8 cellular contexts compared by ENCODE assay signal in genomic region chr1:1597275-1597930, GRCh38. TPM values are rescaled to one million over a fixed set of nuclear protein-coding genes. Genes with fewer than 3 reads are reported as not detected.
DNase-seq lines count a peak whose midpoint lies in the region; ATAC-seq and TF ChIP-seq lines count a peak whose summit lies in the region.

No MANE protein-coding gene starts in this region.

- intact Hi-C loops in Right ventricle myocardium superior (cut with DNase I) (no loop called here), cardiac septum (cut with DNase I) (no loop called here), sciatic nerve (cut with DNase I) (no loop called here)

- H3K36me3 ChIP-seq in RWPE2 (ENCODE audit: low read depth) = no peaks in the 10 kb centered on the region

- H3K4me3 ChIP-seq in RWPE2 (ENCODE audit: severe bottlenecking) = no peak overlapping the region

- H3K27ac Mint-ChIP-seq in type B pancreatic cell = no peak overlapping the region

- no peaks in the 10 kb centered on the region for H3K36me3 Mint-ChIP-seq in type B pancreatic cell

- peaks cover 31% of the 10 kb centered on the region for H3K27me3 Mint-ChIP-seq in type B pancreatic cell

- peak; percentile 54 for ATAC-seq in Right ventricle myocardium superior (ENCODE audit: poor library complexity)
- 0 out of 3 replicates have a peak, but pooled peaks have one; percentile 17 for ATAC-seq in RWPE2 (ENCODE audit: low read depth)
- ATAC-seq in sciatic nerve = no peak

- H3K4me1 Mint-ChIP-seq in type B pancreatic cell (ENCODE audit: unreplicated experiment) = no peaks in the 10 kb centered on the region

- H3K27ac ChIP-seq in RWPE2 (ENCODE audit: poor library complexity, severe bottlenecking) = no peak overlapping the region

- no peaks in the 10 kb centered on the region for H3K9me3 ChIP-seq in RWPE2 (ENCODE audit: severe bottlenecking)

- no peaks in the 10 kb centered on the region for H3K4me1 ChIP-seq in RWPE2 (ENCODE audit: insufficient read depth, poor library complexity, severe bottlenecking)

- H3K4me3 Mint-ChIP-seq in type B pancreatic cell = peak overlapping the region; percentile 74

- H3K27me3 ChIP-seq in RWPE2 (ENCODE audit: insufficient read depth, poor library complexity, severe bottlenecking) = no peaks in the 10 kb centered on the region

- DNase-seq in Right ventricle myocardium superior (peak; percentile 39), cardiac septum (ENCODE audit: low spot score) (no peak), RWPE2 (ENCODE audit: low spot score) (no peak), glomerular visceral epithelial cell (ENCODE audit: extremely low spot score) (peak; percentile 30), type B pancreatic cell (ENCODE audit: extremely low spot score, unreplicated experiment) (no peak), sciatic nerve (ENCODE audit: low spot score) (no peak), cortex of kidney (lab: John Stamatoyannopoulos, UW) (no peak), DMS114 treated with DMSO at 0.1 percent for 48 hours (lab: John Stamatoyannopoulos, UW; ENCODE audit: unreplicated experiment) (no peak)

- no peaks in the 10 kb centered on the region for H3K9me3 Mint-ChIP-seq in type B pancreatic cell

- TF ChIP-seq CTCF in RWPE2 (IDR thresholded peaks at IDR 0.05; ENCODE audit: poor library complexity, severe bottlenecking) (no peak), type B pancreatic cell (conservative IDR thresholded peaks at IDR 0.05) (peak; percentile 56)

RNA-seq across cellular contexts. Expression of gene FNDC10, which starts 2.5 kb away (rescaled TPM):
- total RNA-seq in Right ventricle myocardium superior = 2.0 TPM
- total RNA-seq in cardiac septum = 1.7 TPM
- total RNA-seq in type B pancreatic cell (ENCODE audit: low replicate concordance) = 8.9 and 9.3 TPM in 2 replicates
- 2.4 TPM for total RNA-seq in sciatic nerve

RNA-seq across cellular contexts. Expression of gene MIB2, which starts 17.9 kb away (rescaled TPM):
- total RNA-seq in Right ventricle myocardium superior = 110 TPM
- 82.4 TPM for total RNA-seq in cardiac septum
- 73.6 and 114 TPM in 2 replicates for total RNA-seq in type B pancreatic cell (ENCODE audit: low replicate concordance)
- total RNA-seq in sciatic nerve = 68.4 TPM

RNA-seq across cellular contexts. Expression of gene SSU72, which starts 22.7 kb away (rescaled TPM):
- total RNA-seq in Right ventricle myocardium superior (106 TPM), cardiac septum (90.7 TPM), type B pancreatic cell (ENCODE audit: low replicate concordance) (117 and 126 TPM in 2 replicates), sciatic nerve (78.5 TPM)

RNA-seq across cellular contexts. Expression of gene MMP23B, which starts 34.6 kb away (rescaled TPM):
- total RNA-seq in Right ventricle myocardium superior (25.1 TPM), cardiac septum (60.2 TPM), type B pancreatic cell (ENCODE audit: low replicate concordance) (2.2 and 6.8 TPM in 2 replicates), sciatic nerve (5.4 TPM)

RNA-seq across cellular contexts. Expression of gene TMEM240, which starts 57.0 kb away (rescaled TPM):
- 7.5 TPM for total RNA-seq in Right ventricle myocardium superior
- 5.0 TPM for total RNA-seq in cardiac septum
- total RNA-seq in type B pancreatic cell (ENCODE audit: low replicate concordance) = 3.1 and 10.3 TPM in 2 replicates
- total RNA-seq in sciatic nerve = 7.1 TPM

Comparison
In these comparisons a context has a peak if more than half of its experiments do, and no peak if none do; other contexts are left out.
1. DNase-seq: peak in Right ventricle myocardium superior (single experiment) and glomerular visceral epithelial cell (single experiment); none in cardiac septum (single experiment), RWPE2 (single experiment), type B pancreatic cell (single experiment), sciatic nerve (single experiment), cortex of kidney (single experiment) and DMS114 treated with DMSO at 0.1 percent for 48 hours (single experiment).